Comparison of ENCODE assay signal across 8 cellular contexts in genomic region chr22:23520875-23521441, GRCh38. TPM values are rescaled to one million over a fixed set of nuclear protein-coding genes. Genes with fewer than 3 reads are reported as not detected.
A peak's percentile ranks its signal among the peaks of the same experiment; 100 is the strongest.
DNase-seq lines count a peak whose midpoint lies in the region; ATAC-seq and TF ChIP-seq lines count a peak whose summit lies in the region.

No MANE protein-coding gene starts in this region.

- BruUV-seq in PC-3 (replicated peaks; lab: Mats Ljungman, UMichigan) = no TSS peak

- no peaks in the 10 kb centered on the region for H3K79me2 ChIP-seq in PC-3 (ENCODE audit: low read length)

- ATAC-seq in PC-3 = no peak; the same call in 1 of the 2 replicates
- ATAC-seq in GM18520 (IDR thresholded peaks at IDR 0.05; ENCODE audit: unreplicated experiment) = no peak
- no peak for ATAC-seq in GM21576 (IDR thresholded peaks at IDR 0.05; ENCODE audit: unreplicated experiment)
- no peak for ATAC-seq in GM21786 (IDR thresholded peaks at IDR 0.05; ENCODE audit: unreplicated experiment)

- H3K9ac ChIP-seq in PC-3 (ENCODE audit: low read length) = peak overlapping the region; percentile 61

- DNase-seq in GDM1 (lab: John Stamatoyannopoulos, UW) = peak; percentile 53
- DNase-seq in PC-3 = no peak
- no peak for DNase-seq in endothelial cell (ENCODE audit: low spot score)
- DNase-seq in UCSD-AML1 (lab: John Stamatoyannopoulos, UW; ENCODE audit: unreplicated experiment) = no peak

- peak overlapping the region; percentile 100 for H3K27ac Mint-ChIP-seq in endothelial cell (ENCODE audit: unreplicated experiment)

- peaks cover 11% of the 10 kb centered on the region for H3K27me3 Mint-ChIP-seq in endothelial cell (ENCODE audit: unreplicated experiment)

- POLR2A ChIA-PET in PC-3 (lab: Charles Lee; ENCODE audit: unreplicated experiment) = no interaction called here

- no peaks in the 10 kb centered on the region for H3K36me3 ChIP-seq in PC-3 (ENCODE audit: low read depth, low read length)
- no peaks in the 10 kb centered on the region for H3K36me3 ChIP-seq in muscle layer of duodenum (ENCODE audit: control insufficient read depth in 1 of 2, insufficient read depth in 2 of 2, low read length in 2 of 2)

- no peaks in the 10 kb centered on the region for H3K9me2 ChIP-seq in PC-3 (replicated peaks; ENCODE audit: low read length)

- no peaks in the 10 kb centered on the region for H3K9me3 Mint-ChIP-seq in endothelial cell (ENCODE audit: unreplicated experiment)

- H3K27ac ChIP-seq in PC-3 (ENCODE audit: low read length) (0 out of 2 replicates have a peak overlapping the region, but pooled peaks have one; percentile 26), muscle layer of duodenum (ENCODE audit: low read length) (peak overlapping the region; percentile 45)

- peak overlapping the region; percentile 68 for H3K4me3 ChIP-seq in PC-3 (ENCODE audit: low read length)
- peak overlapping the region in 1 of 2 donors; percentile 55 for H3K4me3 ChIP-seq in muscle layer of duodenum (ENCODE audit: low read depth in 1 of 2, low read length in 2 of 2)

- peak overlapping the region; percentile 79 for H3K4me3 Mint-ChIP-seq in endothelial cell (ENCODE audit: unreplicated experiment)

- H3F3A ChIP-seq in PC-3 (ENCODE audit: low read length, unreplicated experiment) = no peaks in the 10 kb centered on the region

- H4K20me1 ChIP-seq in PC-3 (ENCODE audit: low read length) = no peaks in the 10 kb centered on the region

- peak overlapping the region; percentile 93 for H3K4me2 ChIP-seq in PC-3 (ENCODE audit: low read length)

- TF ChIP-seq CTCF in PC-3 (conservative IDR thresholded peaks at IDR 0.05; ENCODE audit: low read depth, low read length) (no peak), endothelial cell (IDR thresholded peaks at IDR 0.05; ENCODE audit: unreplicated experiment) (no peak)

- H3K27me3 ChIP-seq in PC-3 (ENCODE audit: low read length) (no peaks in the 10 kb centered on the region), muscle layer of duodenum (ENCODE audit: low read depth, low read length) (no peaks in the 10 kb centered on the region)

- H3K9me3 ChIP-seq in PC-3 (ENCODE audit: low read length) = no peaks in the 10 kb centered on the region
- no peaks in the 10 kb centered on the region for H3K9me3 ChIP-seq in muscle layer of duodenum (ENCODE audit: control insufficient read depth in 1 of 2, low read length in 2 of 2)

- peaks cover 28% of the 10 kb centered on the region for H3K4me1 Mint-ChIP-seq in endothelial cell (ENCODE audit: unreplicated experiment)

- intact Hi-C loops in PC-3 (cut with micrococcal nuclease) = no loop called here

- CTCF ChIA-PET in PC-3 (lab: Charles Lee) = no interaction called here

- peak overlapping the region; percentile 87 for H2AFZ ChIP-seq in PC-3 (ENCODE audit: low read length)

- H3K36me3 Mint-ChIP-seq in endothelial cell (ENCODE audit: low read depth, unreplicated experiment) = no peaks in the 10 kb centered on the region

- H3K4me1 ChIP-seq in PC-3 (ENCODE audit: insufficient read depth, low read length) (peaks cover 12% of the 10 kb centered on the region; the same call in 1 of the 2 replicates), muscle layer of duodenum (ENCODE audit: control insufficient read depth in 1 of 2, insufficient read depth in 2 of 2, low read length in 2 of 2) (peaks cover 0 to 15% of the 10 kb centered on the region in 2 donors)

RNA-seq across cellular contexts. Expression of gene IGLL1, which starts 59.1 kb away (rescaled TPM):
- total RNA-seq in PC-3 (2014; rRNA removed) (not detected in 2 replicates), endothelial cell (ENCODE audit: unreplicated experiment) (not detected)
